Comparison of ENCODE assay signal across 8 cellular contexts in the genomic region with DNA sequence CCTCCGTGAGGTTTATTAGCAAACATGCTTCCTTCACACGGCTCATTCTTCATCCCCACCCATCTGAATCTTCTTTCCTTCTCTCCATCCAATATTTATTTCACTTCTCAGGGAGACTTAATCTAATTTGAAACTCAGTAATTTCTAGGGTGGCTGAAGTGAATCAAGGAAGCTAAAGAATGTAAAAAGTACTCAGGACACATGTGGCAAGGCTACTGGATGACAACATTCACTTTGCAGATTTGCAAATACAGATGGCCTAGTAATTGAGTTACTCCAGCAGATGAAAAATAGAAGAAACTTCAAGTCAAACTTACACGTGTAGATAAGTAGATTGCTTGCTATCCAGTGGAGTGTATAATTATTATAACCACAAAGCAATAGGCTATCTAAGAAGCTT. TPM values are rescaled to one million over a fixed set of nuclear protein-coding genes. Genes with fewer than 3 reads are reported as not detected.
"Had no signal": no experiment of that assay in that cellular context is flagged by ENCODE, and none has a peak within 500 bp of the region (broad histone marks: within the 10 kb centered on the region; RNA-seq: fewer than 3 reads in every experiment).

No MANE protein-coding gene starts in this region.

- H3K4me2 ChIP-seq: GM23338 had no signal

- H3K4me3 ChIP-seq: GM23338 had no signal

- H3K27ac ChIP-seq: HL-60 had no signal

- ATAC-seq: GM23338, HepG2 had no signal

- DNase-seq: H9, HCEC 1CT, KG1 had no signal

- H2AFZ ChIP-seq: GM23338 had no signal

RNA-seq across cellular contexts. Expression of a gene that starts 15.4 kb away (rescaled TPM):
- total RNA-seq: GM23338, HepG2 had no signal
- polyA plus RNA-seq: GM23338, H1, HepG2, IgD-negative memory B cell had no signal
